In the genomic region with DNA sequence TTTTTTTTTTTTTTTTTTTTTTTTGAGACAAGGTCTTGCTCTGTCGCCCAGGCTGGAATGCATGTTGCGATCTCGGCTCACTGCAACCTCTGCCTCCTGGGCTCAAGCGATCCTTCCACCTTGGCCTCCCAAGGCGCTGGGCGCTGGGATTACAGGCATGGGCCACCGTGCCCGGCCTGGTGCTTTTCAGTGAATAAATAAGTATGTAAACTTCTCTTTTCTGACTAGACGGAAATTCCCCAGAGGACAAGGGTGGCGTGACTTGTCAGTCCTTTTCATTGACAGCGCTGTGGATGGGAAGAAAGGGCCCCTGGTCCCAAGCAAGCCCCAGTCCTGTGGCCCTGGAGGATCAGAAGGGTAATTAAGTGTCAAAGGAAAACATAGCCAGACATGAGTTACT, we compare ENCODE assay signal across 18 cellular contexts. TPM values are rescaled to one million over a fixed set of nuclear protein-coding genes. Genes with fewer than 3 reads are reported as not detected.
A peak's percentile ranks its signal among the peaks of the same experiment; 100 is the strongest.
DNase-seq lines count a peak whose midpoint lies in the region; ATAC-seq and TF ChIP-seq lines count a peak whose summit lies in the region.
"Had no signal": no experiment of that assay in that cellular context is flagged by ENCODE, and none has a peak within 500 bp of the region (broad histone marks: within the 10 kb centered on the region; RNA-seq: fewer than 3 reads in every experiment).

No MANE protein-coding gene starts in this region.

- no peak for TF ChIP-seq CTCF in Peyer's patch (IDR thresholded peaks at IDR 0.05)
- TF ChIP-seq CTCF in foreskin keratinocyte (conservative IDR thresholded peaks at IDR 0.05), result no peak

- no peak overlapping the region for H3K4me3 ChIP-seq in Peyer's patch
- no peak overlapping the region for H3K4me3 ChIP-seq in naive thymus-derived CD4-positive, alpha-beta T cell (ENCODE audit: low read length)
- H3K4me3 ChIP-seq: gastrocnemius medialis, GM23248, lung, PC-9 had no signal

- no peaks in the 10 kb centered on the region for H3K4me1 ChIP-seq in Peyer's patch
- H3K4me1 ChIP-seq in naive thymus-derived CD4-positive, alpha-beta T cell (ENCODE audit: control insufficient read depth in 2 of 2, insufficient read depth in 2 of 2, low read length in 2 of 2), result no peaks in the 10 kb centered on the region
- H3K4me1 ChIP-seq in foreskin keratinocyte, result no peaks in the 10 kb centered on the region
- H3K4me1 ChIP-seq: gastrocnemius medialis had no signal

- no peak overlapping the region for H3K27ac Mint-ChIP-seq in naive thymus-derived CD4-positive, alpha-beta T cell
- H3K27ac Mint-ChIP-seq: natural killer cell had no signal

- H3K4me3 Mint-ChIP-seq in naive thymus-derived CD4-positive, alpha-beta T cell, result no peak overlapping the region
- H3K4me3 Mint-ChIP-seq: natural killer cell had no signal

- no peaks in the 10 kb centered on the region for H3K36me3 ChIP-seq in Peyer's patch
- no peaks in the 10 kb centered on the region for H3K36me3 ChIP-seq in naive thymus-derived CD4-positive, alpha-beta T cell (ENCODE audit: control insufficient read depth in 2 of 3, insufficient read depth in 3 of 3, low read length in 3 of 3)
- H3K36me3 ChIP-seq: gastrocnemius medialis had no signal

- H3K9me3 ChIP-seq in Peyer's patch, result no peaks in the 10 kb centered on the region
- H3K9me3 ChIP-seq in naive thymus-derived CD4-positive, alpha-beta T cell (ENCODE audit: control insufficient read depth in 2 of 3, low read length in 3 of 3), result no peaks in the 10 kb centered on the region
- H3K9me3 ChIP-seq: gastrocnemius medialis, SK-N-SH had no signal

- no peaks in the 10 kb centered on the region for H3K36me3 Mint-ChIP-seq in naive thymus-derived CD4-positive, alpha-beta T cell
- H3K36me3 Mint-ChIP-seq: natural killer cell had no signal

- DNase-seq in ELF-1 (ENCODE audit: low read depth, low spot score) (peak; percentile 16), HEK293T (ENCODE audit: extremely low spot score) (no peak), Peyer's patch (peak in 2 of 3 donors; percentile 54 to 57), foreskin keratinocyte (no peak)
- DNase-seq in naive thymus-derived CD4-positive, alpha-beta T cell, result no peak
- DNase-seq in activated CD8-positive, alpha-beta memory T cell treated with anti-CD3 and anti-CD28 coated beads, Interleukin-2, amount 50 U/mL, for 48 hours, result no peak
- DNase-seq in stimulated activated CD4-positive, alpha-beta T cell treated with anti-CD3 and anti-CD28 coated beads, Interleukin-2, amount 100 ng/mL, for 48 hours, result no peak
- DNase-seq: aorta, gastrocnemius medialis, GM23248, natural killer cell, NCI-H2227 treated with DMSO at 0.1 percent for 48 hours, PC-9, retina, SK-N-SH, substantia nigra had no signal

- peak; percentile 69 for ATAC-seq in naive thymus-derived CD4-positive, alpha-beta T cell
- no peak for ATAC-seq in HG02571 (IDR thresholded peaks at IDR 0.05; ENCODE audit: unreplicated experiment)
- no peak for ATAC-seq in foreskin keratinocyte
- ATAC-seq: gastrocnemius medialis, natural killer cell had no signal

- no peaks in the 10 kb centered on the region for H3K9me3 Mint-ChIP-seq in naive thymus-derived CD4-positive, alpha-beta T cell
- H3K9me3 Mint-ChIP-seq: natural killer cell had no signal

- CTCF ChIA-PET in HEK293T (lab: Yijun Ruan, JAX), result interaction anchor here (0.7 kb wide), 1 partner anchor 167 kb away, joined by 3 read pairs; no protein-coding TSS in a partner anchor
- CTCF ChIA-PET in naive thymus-derived CD4-positive, alpha-beta T cell (lab: Charles Lee), result interaction anchor here (0.7 kb wide), 1 partner anchor 8 kb away, joined by 4 read pairs; no protein-coding TSS in a partner anchor

- no peak for TF ChIP-seq POLR2A in Peyer's patch (IDR thresholded peaks at IDR 0.05)

- POLR2A ChIA-PET in HEK293T (lab: Yijun Ruan, JAX), result interaction anchor here (1.1 kb wide), 1 partner anchor 26 kb away, joined by 3 read pairs; no protein-coding TSS in a partner anchor
- POLR2A ChIA-PET in naive thymus-derived CD4-positive, alpha-beta T cell (lab: Charles Lee), result interaction anchor here (0.7 to 1.0 kb wide), 2 partner anchors 12 to 24 kb away, joined by 3 to 4 read pairs; no protein-coding TSS in a partner anchor

- intact Hi-C loops in naive thymus-derived CD4-positive, alpha-beta T cell (cut with micrococcal nuclease), result no loop called here

- H3K27me3 ChIP-seq in Peyer's patch (no peaks in the 10 kb centered on the region), foreskin keratinocyte (no peaks in the 10 kb centered on the region)
- H3K27me3 ChIP-seq in naive thymus-derived CD4-positive, alpha-beta T cell (ENCODE audit: control insufficient read depth in 2 of 2, insufficient read depth in 2 of 2, low read length in 2 of 2), result no peaks in the 10 kb centered on the region
- H3K27me3 ChIP-seq: gastrocnemius medialis had no signal

- H3K27me3 Mint-ChIP-seq in naive thymus-derived CD4-positive, alpha-beta T cell, result no peaks in the 10 kb centered on the region

- peaks cover 4 to 24% (median 13%) of the 10 kb centered on the region in 7 donors for H3K4me1 Mint-ChIP-seq in naive thymus-derived CD4-positive, alpha-beta T cell

- H3K27ac ChIP-seq in Peyer's patch (no peak overlapping the region), foreskin keratinocyte (no peak overlapping the region)
- H3K27ac ChIP-seq in naive thymus-derived CD4-positive, alpha-beta T cell (ENCODE audit: low read depth, low read length), result no peak overlapping the region
- H3K27ac ChIP-seq: gastrocnemius medialis, GM23248, PC-9 had no signal

TF ChIP-seq in HEK293T, 16 proteins besides CTCF, POLR2A, EP300 and RAD21:
- TF ChIP-seq NFRKB (IDR thresholded peaks at IDR 0.05) (no peak), HDGF (IDR thresholded peaks at IDR 0.05; ENCODE audit: borderline replicate concordance) (no peak), ZNF384 (IDR thresholded peaks at IDR 0.05) (peak; percentile 15; the same call in 1 of the 2 replicates)
- TF ChIP-seq, protein P1, sequence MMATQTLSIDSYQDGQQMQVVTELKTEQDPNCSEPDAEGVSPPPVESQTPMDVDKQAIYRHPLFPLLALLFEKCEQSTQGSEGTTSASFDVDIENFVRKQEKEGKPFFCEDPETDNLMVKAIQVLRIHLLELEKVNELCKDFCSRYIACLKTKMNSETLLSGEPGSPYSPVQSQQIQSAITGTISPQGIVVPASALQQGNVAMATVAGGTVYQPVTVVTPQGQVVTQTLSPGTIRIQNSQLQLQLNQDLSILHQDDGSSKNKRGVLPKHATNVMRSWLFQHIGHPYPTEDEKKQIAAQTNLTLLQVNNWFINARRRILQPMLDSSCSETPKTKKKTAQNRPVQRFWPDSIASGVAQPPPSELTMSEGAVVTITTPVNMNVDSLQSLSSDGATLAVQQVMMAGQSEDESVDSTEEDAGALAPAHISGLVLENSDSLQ (IDR thresholded peaks at IDR 0.05), result 0 out of 2 replicates have a peak, but pooled peaks have one; percentile 5

RNA-seq across cellular contexts. Expression of gene SPN, which starts 9.6 kb away (rescaled TPM):
- total RNA-seq in Peyer's patch (10 to 100 TPM in 1 of 4 donors, 1 to 10 TPM in 3; 2.5 to 14.0 (median 2.8) TPM), foreskin keratinocyte (not detected in 2 replicates)
- total RNA-seq in naive thymus-derived CD4-positive, alpha-beta T cell, result 100 to 1,000 TPM in 4 of 5 experiments, 10 to 100 TPM in 1; 79.5 to 333 (median 124) TPM
- polyA plus RNA-seq in naive thymus-derived CD4-positive, alpha-beta T cell, result 100 to 1,000 TPM in 1 of 2 donors, 10 to 100 TPM in 1; 96.0 to 183 TPM
- not detected in 2 replicates for polyA plus RNA-seq in foreskin keratinocyte
- total RNA-seq: GM23248 had no signal
- polyA plus RNA-seq: GM23248 had no signal

RNA-seq across cellular contexts. Expression of gene QPRT, which starts 25.5 kb away (rescaled TPM):
- total RNA-seq in Peyer's patch, result 10 to 100 TPM; 40.4 to 96.3 (median 47.4) TPM
- 1 to 10 TPM in 3 of 5 experiments, under 1 TPM in 2; 0.57 to 6.5 (median 1.4) TPM for total RNA-seq in naive thymus-derived CD4-positive, alpha-beta T cell
- under 1 TPM; 0.54 to 0.66 TPM for polyA plus RNA-seq in naive thymus-derived CD4-positive, alpha-beta T cell
- total RNA-seq in foreskin keratinocyte, result 80.5 and 91.7 TPM in 2 replicates
- 111 and 129 TPM in 2 replicates for polyA plus RNA-seq in foreskin keratinocyte

Comparison
In these comparisons a context has a peak if more than half of its experiments do, and no peak if none do; other contexts are left out.
1. DNase-seq: peak in ELF-1 (single experiment) and Peyer's patch (2 of 3); none in HEK293T (single experiment), naive thymus-derived CD4-positive, alpha-beta T cell (0 of 9), activated CD8-positive, alpha-beta memory T cell treated with anti-CD3 and anti-CD28 coated beads, Interleukin-2, amount 50 U/mL, for 48 hours (single experiment), stimulated activated CD4-positive, alpha-beta T cell treated with anti-CD3 and anti-CD28 coated beads, Interleukin-2, amount 100 ng/mL, for 48 hours (0 of 2) and foreskin keratinocyte (0 of 2).
2. RNA of gene SPN, which starts 9.6 kb away (total RNA-seq): 79.5 to 333 TPM in naive thymus-derived CD4-positive, alpha-beta T cell; 2.5 to 14.0 TPM in Peyer's patch and not detected in foreskin keratinocyte; every median in the first group is over 4 times any median in the second.
3. RNA of gene QPRT, which starts 25.5 kb away (total RNA-seq): 80.5 to 91.7 TPM in foreskin keratinocyte and 40.4 to 96.3 TPM in Peyer's patch; 0.57 to 6.5 TPM in naive thymus-derived CD4-positive, alpha-beta T cell; every median in the first group is over 4 times any median in the second.